In genomic region chr17:7797976-7798375, GRCh38 we compare ENCODE assay signal across 10 cellular contexts. TPM values are rescaled to one million over a fixed set of nuclear protein-coding genes. Genes with fewer than 3 reads are reported as not detected.
"Had no signal": no experiment of that assay in that cellular context is flagged by ENCODE, and none has a peak within 500 bp of the region (broad histone marks: within the 10 kb centered on the region; RNA-seq: fewer than 3 reads in every experiment).

No MANE protein-coding gene starts in this region.

- H2AFZ ChIP-seq: GM23248 had no signal

- H3K9me3 ChIP-seq: HAP-1 had no signal

- H3K27ac ChIP-seq: GM23248, HL-60 had no signal

- H3K36me3 ChIP-seq: HAP-1 had no signal

- H3K4me3 ChIP-seq: GM23248, HAP-1 had no signal

- H3K9ac ChIP-seq: GM23248 had no signal

- ATAC-seq: HCT116, HepG2 had no signal

- DNase-seq: GM23248, GOT3, H7, HFFc6 had no signal

RNA-seq across cellular contexts. Expression of gene TMEM88, which starts 56.9 kb away (rescaled TPM):
- total RNA-seq: GM23248, H4 had no signal
- polyA plus RNA-seq: GM23248, IgD-negative memory B cell had no signal
